ENCODE assay signal across 1 cellular context in the genomic region with DNA sequence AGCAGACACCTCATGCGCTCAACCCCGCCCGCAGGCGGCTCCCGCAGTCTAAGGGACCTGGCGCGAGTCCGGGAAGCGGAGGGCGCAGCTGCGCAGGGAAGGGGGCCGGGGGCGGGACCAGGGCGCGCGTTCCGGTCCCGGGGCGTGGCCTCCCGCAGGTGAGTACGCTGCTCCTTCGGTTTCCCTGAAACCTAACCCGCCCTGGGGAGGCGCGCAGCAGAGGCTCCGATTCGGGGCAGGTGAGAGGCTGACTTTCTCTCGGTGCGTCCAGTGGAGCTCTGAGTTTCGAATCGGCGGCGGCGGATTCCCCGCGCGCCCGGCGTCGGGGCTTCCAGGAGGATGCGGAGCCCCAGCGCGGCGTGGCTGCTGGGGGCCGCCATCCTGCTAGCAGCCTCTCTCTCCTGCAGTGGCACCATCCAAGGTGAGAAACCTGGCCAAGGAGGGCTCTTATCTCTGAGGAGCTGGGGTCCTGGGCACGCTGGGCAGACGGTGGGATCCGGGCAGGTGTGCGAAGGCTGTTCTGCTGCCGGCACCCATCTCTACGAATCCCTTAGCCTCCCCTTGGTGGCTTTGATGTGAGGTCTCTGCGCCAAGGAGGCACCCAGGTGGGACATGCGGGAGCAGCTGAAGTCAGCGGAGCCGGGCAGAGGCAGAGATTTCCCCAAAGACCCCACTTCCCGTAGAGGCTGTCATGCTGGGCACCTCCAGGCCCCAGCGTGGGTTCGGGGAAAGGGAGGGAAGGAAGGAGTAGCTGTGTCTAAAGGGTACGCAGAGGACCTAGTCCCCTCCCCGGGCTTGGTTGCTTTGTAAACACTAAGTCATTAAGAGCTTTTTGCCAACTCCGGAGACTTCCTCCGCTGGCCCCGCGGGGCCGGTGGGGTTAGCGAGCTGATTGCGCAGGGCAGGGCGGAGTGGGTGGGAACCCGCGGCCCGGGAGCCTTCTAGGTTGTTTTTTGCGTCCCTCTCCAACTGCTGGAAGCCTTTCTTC.
A peak's percentile ranks its signal among the peaks of the same experiment; 100 is the strongest.
TF ChIP-seq lines count a peak whose summit lies in the region.

A gene with protein sequence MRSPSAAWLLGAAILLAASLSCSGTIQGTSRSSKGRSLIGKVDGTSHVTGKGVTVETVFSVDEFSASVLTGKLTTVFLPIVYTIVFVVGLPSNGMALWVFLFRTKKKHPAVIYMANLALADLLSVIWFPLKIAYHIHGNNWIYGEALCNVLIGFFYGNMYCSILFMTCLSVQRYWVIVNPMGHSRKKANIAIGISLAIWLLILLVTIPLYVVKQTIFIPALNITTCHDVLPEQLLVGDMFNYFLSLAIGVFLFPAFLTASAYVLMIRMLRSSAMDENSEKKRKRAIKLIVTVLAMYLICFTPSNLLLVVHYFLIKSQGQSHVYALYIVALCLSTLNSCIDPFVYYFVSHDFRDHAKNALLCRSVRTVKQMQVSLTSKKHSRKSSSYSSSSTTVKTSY (plus strand): TSS at position 187 of the 988 bp plus-strand sequence. CDS start 153 bp downstream, at position 340.

TF ChIP-seq in K562, 482 proteins besides CTCF, POLR2A, EP300 and RAD21 (continued from another document):
- TF ChIP-seq, protein P1, sequence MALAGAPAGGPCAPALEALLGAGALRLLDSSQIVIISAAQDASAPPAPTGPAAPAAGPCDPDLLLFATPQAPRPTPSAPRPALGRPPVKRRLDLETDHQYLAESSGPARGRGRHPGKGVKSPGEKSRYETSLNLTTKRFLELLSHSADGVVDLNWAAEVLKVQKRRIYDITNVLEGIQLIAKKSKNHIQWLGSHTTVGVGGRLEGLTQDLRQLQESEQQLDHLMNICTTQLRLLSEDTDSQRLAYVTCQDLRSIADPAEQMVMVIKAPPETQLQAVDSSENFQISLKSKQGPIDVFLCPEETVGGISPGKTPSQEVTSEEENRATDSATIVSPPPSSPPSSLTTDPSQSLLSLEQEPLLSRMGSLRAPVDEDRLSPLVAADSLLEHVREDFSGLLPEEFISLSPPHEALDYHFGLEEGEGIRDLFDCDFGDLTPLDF (CRISPR knock-in tag; IDR thresholded peaks at IDR 0.05): no peak
- TF ChIP-seq, protein P2, sequence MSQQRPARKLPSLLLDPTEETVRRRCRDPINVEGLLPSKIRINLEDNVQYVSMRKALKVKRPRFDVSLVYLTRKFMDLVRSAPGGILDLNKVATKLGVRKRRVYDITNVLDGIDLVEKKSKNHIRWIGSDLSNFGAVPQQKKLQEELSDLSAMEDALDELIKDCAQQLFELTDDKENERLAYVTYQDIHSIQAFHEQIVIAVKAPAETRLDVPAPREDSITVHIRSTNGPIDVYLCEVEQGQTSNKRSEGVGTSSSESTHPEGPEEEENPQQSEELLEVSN (IDR thresholded peaks at IDR 0.05; ENCODE audit: borderline replicate concordance in 1 of 2, extremely low read depth in 1 of 2, insufficient read depth in 1 of 2, insufficient read length in 1 of 2, low read depth in 1 of 2, low read length in 1 of 2, poor library complexity in 1 of 2, severe bottlenecking in 1 of 2): peak in 1 of 2 experiments; percentile 47
- peak; percentile 78 to 82 for TF ChIP-seq NRF1 (conservative IDR thresholded peaks at IDR 0.05 in 1 of 2, IDR thresholded peaks at IDR 0.05 in 1 of 2)
- peak; percentile 41; the same call in 1 of the 2 replicates for TF ChIP-seq RB1 (IDR thresholded peaks at IDR 0.05; ENCODE audit: low read depth)
- TF ChIP-seq, protein P3, sequence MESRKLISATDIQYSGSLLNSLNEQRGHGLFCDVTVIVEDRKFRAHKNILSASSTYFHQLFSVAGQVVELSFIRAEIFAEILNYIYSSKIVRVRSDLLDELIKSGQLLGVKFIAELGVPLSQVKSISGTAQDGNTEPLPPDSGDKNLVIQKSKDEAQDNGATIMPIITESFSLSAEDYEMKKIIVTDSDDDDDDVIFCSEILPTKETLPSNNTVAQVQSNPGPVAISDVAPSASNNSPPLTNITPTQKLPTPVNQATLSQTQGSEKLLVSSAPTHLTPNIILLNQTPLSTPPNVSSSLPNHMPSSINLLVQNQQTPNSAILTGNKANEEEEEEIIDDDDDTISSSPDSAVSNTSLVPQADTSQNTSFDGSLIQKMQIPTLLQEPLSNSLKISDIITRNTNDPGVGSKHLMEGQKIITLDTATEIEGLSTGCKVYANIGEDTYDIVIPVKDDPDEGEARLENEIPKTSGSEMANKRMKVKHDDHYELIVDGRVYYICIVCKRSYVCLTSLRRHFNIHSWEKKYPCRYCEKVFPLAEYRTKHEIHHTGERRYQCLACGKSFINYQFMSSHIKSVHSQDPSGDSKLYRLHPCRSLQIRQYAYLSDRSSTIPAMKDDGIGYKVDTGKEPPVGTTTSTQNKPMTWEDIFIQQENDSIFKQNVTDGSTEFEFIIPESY (CRISPR knock-in tag; IDR thresholded peaks at IDR 0.05): 0 out of 2 replicates have a peak, but pooled peaks have one; percentile 34
- TF ChIP-seq, protein P4, sequence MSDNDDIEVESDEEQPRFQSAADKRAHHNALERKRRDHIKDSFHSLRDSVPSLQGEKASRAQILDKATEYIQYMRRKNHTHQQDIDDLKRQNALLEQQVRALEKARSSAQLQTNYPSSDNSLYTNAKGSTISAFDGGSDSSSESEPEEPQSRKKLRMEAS (CRISPR knock-in tag; IDR thresholded peaks at IDR 0.05): peak; percentile 28; the same call in 1 of the 2 replicates
